ENCODE assay signal across 15 cellular contexts in the genomic region with DNA sequence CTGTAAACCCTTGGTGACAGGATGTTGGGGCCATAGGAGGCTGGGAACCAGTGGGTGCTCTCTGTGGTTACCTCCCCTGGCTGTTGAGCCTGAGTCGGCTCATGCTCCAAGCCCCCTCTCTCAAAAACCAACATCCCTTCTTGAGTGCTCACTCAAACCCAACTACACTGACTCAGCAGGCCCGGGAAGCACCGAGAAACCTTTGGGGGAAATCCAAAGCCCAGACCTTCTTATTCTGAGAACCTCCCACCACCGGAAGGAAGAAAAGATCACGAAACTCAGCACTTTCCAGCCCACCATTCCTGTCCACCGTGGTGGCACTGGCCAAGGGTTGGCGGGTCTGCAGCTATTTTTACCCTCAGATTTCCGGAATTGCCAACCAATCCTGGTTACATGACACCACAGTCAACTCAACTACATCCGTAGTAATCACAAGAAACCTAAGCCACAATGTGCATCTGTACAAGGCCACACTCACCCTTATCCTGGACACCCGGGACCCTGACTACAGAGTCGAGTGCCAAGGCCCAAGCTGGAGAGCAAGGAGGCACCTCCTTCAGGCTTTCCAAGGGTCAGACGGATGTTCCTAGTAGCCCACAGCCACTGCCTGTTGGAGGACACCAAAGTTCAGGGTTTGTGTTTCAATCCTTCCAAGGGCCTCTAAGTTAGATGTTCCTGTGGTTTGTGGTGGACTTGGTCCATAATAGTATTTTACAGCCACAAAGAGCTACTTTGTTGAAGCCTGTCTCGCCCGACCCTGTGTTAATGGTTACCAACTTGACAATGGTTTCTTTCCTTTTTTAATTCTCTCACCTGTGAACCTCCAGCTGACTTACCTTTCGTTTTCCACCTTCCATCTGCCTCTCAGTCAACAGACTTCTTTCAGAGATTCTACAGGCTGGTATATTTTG.
A peak's percentile ranks its signal among the peaks of the same experiment; 100 is the strongest.
DNase-seq lines count a peak whose midpoint lies in the region; ATAC-seq lines count a peak whose summit lies in the region.
"Had no signal": no experiment of that assay in that cellular context is flagged by ENCODE, and none has a peak within 500 bp of the region (broad histone marks: within the 10 kb centered on the region; RNA-seq: fewer than 3 reads in every experiment).

No MANE protein-coding gene starts in this region.

- intact Hi-C loops in left ventricle myocardium superior (cut with micrococcal nuclease) = no loop called here

- H3K27me3 Mint-ChIP-seq in activated T-cell treated with anti-CD3 and anti-CD28 coated beads, Interleukin-2, amount 50 U/mL, for 72 hours (ENCODE audit: low read depth) = no peaks in the 10 kb centered on the region
- H3K27me3 Mint-ChIP-seq: activated naive CD4-positive, alpha-beta T cell treated with anti-CD3 and anti-CD28 coated beads, Interleukin-2, amount 10 ng/mL, durations not matched to agents 7 days and 5 days had no signal

- ATAC-seq in HG03520 (IDR thresholded peaks at IDR 0.05; ENCODE audit: unreplicated experiment) (peak; percentile 63), left ventricle myocardium superior (no peak)
- ATAC-seq in activated T-cell treated with anti-CD3 and anti-CD28 coated beads, Interleukin-2, amount 50 U/mL, for 72 hours (replicated peaks in 1 of 2) = peak; percentile 87 to 89

- DNase-seq in activated T-cell treated with anti-CD3 and anti-CD28 coated beads for 24 hours (ENCODE audit: low read depth) (peak; percentile 18), activated T-cell treated with anti-CD3 and anti-CD28 coated beads for 4 hours (no peak), left ventricle myocardium superior (no peak), NCI-H526 (lab: John Stamatoyannopoulos, UW) (no peak), globus pallidus (ENCODE audit: low spot score) (no peak)
- peak; percentile 55 to 71 for DNase-seq in activated T-cell treated with anti-CD3 and anti-CD28 coated beads, Interleukin-2, amount 50 U/mL, for 72 hours
- DNase-seq in stimulated activated CD8-positive, alpha-beta memory T cell treated with anti-CD3 and anti-CD28 coated beads, Interleukin-7, amount 100 ng/mL, for 4 hours (ENCODE audit: low read depth in 2 of 2) = peak; percentile 8 to 9
- DNase-seq: activated naive CD4-positive, alpha-beta T cell treated with anti-CD3 and anti-CD28 coated beads, Interleukin-2, amount 10 ng/mL, durations not matched to agents 7 days and 5 days; colonic mucosa; DMS 273 treated with DMSO at 0.1 percent for 48 hours; islet precursor cell; nephron progenitor cell; NK-92 treated with Interleukin-12 subunit alpha and Interleukin-12 subunit beta, amount 100 ng/mL, for 24 hours; upper lobe of left lung had no signal

- H3K36me3 Mint-ChIP-seq in activated T-cell treated with anti-CD3 and anti-CD28 coated beads, Interleukin-2, amount 50 U/mL, for 72 hours (ENCODE audit: insufficient read depth in 2 of 2) = peaks cover 6 to 7% of the 10 kb centered on the region in 2 donors
- H3K36me3 Mint-ChIP-seq: activated naive CD4-positive, alpha-beta T cell treated with anti-CD3 and anti-CD28 coated beads, Interleukin-2, amount 10 ng/mL, durations not matched to agents 7 days and 5 days had no signal

- H3K4me3 Mint-ChIP-seq in activated T-cell treated with anti-CD3 and anti-CD28 coated beads, Interleukin-2, amount 50 U/mL, for 72 hours = peak overlapping the region; percentile 14 to 20
- H3K4me3 Mint-ChIP-seq: activated naive CD4-positive, alpha-beta T cell treated with anti-CD3 and anti-CD28 coated beads, Interleukin-2, amount 10 ng/mL, durations not matched to agents 7 days and 5 days; nephron progenitor cell had no signal

- H3K9me3 Mint-ChIP-seq in activated T-cell treated with anti-CD3 and anti-CD28 coated beads, Interleukin-2, amount 50 U/mL, for 72 hours = peaks cover 5 to 7% of the 10 kb centered on the region in 2 donors

- peaks cover 42% of the 10 kb centered on the region for H3K4me1 Mint-ChIP-seq in activated T-cell treated with anti-CD3 and anti-CD28 coated beads, Interleukin-2, amount 50 U/mL, for 72 hours (ENCODE audit: low read depth)

- H3K27ac Mint-ChIP-seq in activated T-cell treated with anti-CD3 and anti-CD28 coated beads, Interleukin-2, amount 50 U/mL, for 72 hours = peak overlapping the region; percentile 87
- H3K27ac Mint-ChIP-seq: activated naive CD4-positive, alpha-beta T cell treated with anti-CD3 and anti-CD28 coated beads, Interleukin-2, amount 10 ng/mL, durations not matched to agents 7 days and 5 days; nephron progenitor cell had no signal

Comparison
In these comparisons a context has a peak if more than half of its experiments do, and no peak if none do; other contexts are left out.
1. DNase-seq: peak in activated T-cell treated with anti-CD3 and anti-CD28 coated beads for 24 hours (single experiment), activated T-cell treated with anti-CD3 and anti-CD28 coated beads, Interleukin-2, amount 50 U/mL, for 72 hours (2 of 2) and stimulated activated CD8-positive, alpha-beta memory T cell treated with anti-CD3 and anti-CD28 coated beads, Interleukin-7, amount 100 ng/mL, for 4 hours (2 of 2); none in activated T-cell treated with anti-CD3 and anti-CD28 coated beads for 4 hours (single experiment), left ventricle myocardium superior (single experiment), NCI-H526 (0 of 2) and globus pallidus (single experiment).